1 cellular context compared by ENCODE assay signal in the genomic region with DNA sequence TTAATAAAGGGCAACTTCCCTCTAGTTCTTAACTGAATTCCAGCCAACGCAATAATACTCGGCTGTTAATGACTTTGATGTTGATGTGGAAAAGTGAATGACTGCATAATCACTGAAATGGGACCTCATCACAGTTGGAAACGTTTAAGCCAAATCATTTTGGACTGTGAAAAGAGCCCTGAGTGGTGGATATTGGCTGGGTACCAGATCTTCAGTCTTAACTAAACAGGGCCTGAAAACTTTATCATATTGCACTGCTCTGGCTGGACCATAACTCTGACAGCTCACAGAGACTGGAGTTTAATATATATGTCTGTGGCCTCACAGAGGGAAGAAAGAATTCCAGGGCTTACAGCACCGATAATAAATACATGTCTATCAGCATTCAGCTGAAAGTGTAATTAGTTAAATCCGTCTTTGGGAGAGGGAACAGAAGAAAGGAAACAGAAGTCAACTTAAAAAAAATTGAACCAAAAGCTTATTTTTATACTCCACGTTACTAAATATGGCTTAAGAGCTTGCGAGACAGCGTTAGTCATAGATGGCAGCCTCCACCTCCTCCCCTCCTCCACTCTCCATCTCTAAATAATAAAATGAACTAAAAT.
TF ChIP-seq lines count a peak whose summit lies in the region.

No MANE protein-coding gene starts in this region.

TF ChIP-seq in GM23338, 12 proteins besides CTCF, POLR2A, EP300 and RAD21 (continued from another document):
- TF ChIP-seq, protein P1, sequence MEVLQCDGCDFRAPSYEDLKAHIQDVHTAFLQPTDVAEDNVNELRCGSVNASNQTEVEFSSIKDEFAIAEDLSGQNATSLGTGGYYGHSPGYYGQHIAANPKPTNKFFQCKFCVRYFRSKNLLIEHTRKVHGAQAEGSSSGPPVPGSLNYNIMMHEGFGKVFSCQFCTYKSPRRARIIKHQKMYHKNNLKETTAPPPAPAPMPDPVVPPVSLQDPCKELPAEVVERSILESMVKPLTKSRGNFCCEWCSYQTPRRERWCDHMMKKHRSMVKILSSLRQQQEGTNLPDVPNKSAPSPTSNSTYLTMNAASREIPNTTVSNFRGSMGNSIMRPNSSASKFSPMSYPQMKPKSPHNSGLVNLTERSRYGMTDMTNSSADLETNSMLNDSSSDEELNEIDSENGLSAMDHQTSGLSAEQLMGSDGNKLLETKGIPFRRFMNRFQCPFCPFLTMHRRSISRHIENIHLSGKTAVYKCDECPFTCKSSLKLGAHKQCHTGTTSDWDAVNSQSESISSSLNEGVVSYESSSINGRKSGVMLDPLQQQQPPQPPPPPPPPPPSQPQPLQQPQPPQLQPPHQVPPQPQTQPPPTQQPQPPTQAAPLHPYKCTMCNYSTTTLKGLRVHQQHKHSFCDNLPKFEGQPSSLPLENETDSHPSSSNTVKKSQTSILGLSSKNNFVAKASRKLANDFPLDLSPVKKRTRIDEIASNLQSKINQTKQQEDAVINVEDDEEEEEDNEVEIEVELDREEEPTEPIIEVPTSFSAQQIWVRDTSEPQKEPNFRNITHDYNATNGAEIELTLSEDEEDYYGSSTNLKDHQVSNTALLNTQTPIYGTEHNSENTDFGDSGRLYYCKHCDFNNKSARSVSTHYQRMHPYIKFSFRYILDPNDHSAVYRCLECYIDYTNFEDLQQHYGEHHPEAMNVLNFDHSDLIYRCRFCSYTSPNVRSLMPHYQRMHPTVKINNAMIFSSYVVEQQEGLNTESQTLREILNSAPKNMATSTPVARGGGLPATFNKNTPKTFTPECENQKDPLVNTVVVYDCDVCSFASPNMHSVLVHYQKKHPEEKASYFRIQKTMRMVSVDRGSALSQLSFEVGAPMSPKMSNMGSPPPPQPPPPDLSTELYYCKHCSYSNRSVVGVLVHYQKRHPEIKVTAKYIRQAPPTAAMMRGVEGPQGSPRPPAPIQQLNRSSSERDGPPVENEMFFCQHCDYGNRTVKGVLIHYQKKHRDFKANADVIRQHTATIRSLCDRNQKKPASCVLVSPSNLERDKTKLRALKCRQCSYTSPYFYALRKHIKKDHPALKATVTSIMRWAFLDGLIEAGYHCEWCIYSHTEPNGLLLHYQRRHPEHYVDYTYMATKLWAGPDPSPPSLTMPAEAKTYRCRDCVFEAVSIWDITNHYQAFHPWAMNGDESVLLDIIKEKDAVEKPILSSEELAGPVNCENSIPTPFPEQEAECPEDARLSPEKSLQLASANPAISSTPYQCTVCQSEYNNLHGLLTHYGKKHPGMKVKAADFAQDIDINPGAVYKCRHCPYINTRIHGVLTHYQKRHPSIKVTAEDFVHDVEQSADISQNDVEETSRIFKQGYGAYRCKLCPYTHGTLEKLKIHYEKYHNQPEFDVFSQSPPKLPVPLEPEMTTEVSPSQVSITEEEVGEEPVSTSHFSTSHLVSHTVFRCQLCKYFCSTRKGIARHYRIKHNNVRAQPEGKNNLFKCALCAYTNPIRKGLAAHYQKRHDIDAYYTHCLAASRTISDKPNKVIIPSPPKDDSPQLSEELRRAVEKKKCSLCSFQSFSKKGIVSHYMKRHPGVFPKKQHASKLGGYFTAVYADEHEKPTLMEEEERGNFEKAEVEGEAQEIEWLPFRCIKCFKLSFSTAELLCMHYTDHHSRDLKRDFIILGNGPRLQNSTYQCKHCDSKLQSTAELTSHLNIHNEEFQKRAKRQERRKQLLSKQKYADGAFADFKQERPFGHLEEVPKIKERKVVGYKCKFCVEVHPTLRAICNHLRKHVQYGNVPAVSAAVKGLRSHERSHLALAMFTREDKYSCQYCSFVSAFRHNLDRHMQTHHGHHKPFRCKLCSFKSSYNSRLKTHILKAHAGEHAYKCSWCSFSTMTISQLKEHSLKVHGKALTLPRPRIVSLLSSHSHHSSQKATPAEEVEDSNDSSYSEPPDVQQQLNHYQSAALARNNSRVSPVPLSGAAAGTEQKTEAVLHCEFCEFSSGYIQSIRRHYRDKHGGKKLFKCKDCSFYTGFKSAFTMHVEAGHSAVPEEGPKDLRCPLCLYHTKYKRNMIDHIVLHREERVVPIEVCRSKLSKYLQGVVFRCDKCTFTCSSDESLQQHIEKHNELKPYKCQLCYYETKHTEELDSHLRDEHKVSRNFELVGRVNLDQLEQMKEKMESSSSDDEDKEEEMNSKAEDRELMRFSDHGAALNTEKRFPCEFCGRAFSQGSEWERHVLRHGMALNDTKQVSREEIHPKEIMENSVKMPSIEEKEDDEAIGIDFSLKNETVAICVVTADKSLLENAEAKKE (CRISPR knock-in tag; IDR thresholded peaks at IDR 0.05): no peak
